In the genomic region with DNA sequence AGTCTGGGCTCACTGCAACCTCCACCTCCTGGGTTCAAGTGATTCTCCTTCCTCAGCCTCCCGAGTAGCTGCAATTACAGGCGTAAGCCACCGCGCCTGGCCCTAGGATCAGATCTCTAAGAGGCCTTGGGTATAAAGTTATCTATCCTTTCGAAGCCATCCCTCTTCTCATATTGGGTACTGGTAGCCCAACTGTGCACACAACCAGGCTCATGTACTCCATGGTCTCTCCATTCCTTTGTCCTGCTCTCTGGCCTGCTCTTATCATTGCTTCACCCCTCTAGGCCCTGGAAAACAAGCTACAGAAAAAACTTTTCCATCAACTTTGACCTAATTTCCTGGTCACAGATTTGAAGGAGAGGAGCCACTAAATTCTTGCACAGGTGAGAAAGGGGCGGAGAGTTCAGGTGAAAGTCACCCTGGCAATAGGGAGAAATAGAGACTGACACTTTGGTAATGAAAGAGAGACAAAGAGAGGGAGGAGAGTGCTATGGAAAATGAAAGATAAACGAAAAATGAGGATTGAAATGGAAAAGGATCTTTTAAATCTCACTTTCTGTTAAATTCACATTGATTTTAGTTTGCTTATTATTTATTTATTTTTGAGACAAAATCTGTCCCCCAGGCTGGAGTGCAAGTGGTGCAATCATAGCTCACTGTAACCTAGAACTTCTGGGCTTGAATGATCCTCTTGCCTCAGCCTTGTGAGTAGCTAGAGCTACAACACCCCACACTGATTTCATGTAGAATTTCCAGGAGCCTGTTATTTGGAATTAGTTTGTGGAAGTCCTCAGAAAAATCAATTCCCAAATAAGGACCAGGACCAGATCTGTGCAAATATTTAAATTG, we compare ENCODE assay signal across 7 cellular contexts. TPM values are rescaled to one million over a fixed set of nuclear protein-coding genes. Genes with fewer than 3 reads are reported as not detected.
DNase-seq lines count a peak whose midpoint lies in the region; ATAC-seq and TF ChIP-seq lines count a peak whose summit lies in the region.

No MANE protein-coding gene starts in this region.

- H3K4me1 ChIP-seq in smooth muscle cell (ENCODE audit: low read depth) = peaks cover 26% of the 10 kb centered on the region

- no peak overlapping the region for H2AFZ ChIP-seq in smooth muscle cell (ENCODE audit: low read depth)

- H4K20me1 ChIP-seq in smooth muscle cell (ENCODE audit: low read depth) = peaks cover 46% of the 10 kb centered on the region

- H3K27me3 ChIP-seq in WERI-Rb-1 (ENCODE audit: insufficient read depth, low read depth, severe bottlenecking) = no peaks in the 10 kb centered on the region
- no peaks in the 10 kb centered on the region for H3K27me3 ChIP-seq in smooth muscle cell (ENCODE audit: low read depth)

- ATAC-seq in left ventricle myocardium superior (peak; percentile 17), SK-N-SH treated with all-trans-retinoic acid at 6 μM for 48 hours (no peak), GM18870 (IDR thresholded peaks at IDR 0.05; ENCODE audit: unreplicated experiment) (no peak), GM19035 (IDR thresholded peaks at IDR 0.05; ENCODE audit: unreplicated experiment) (no peak)

- intact Hi-C loops in left ventricle myocardium superior (cut with micrococcal nuclease) = no loop called here

- no peak overlapping the region for H3K9ac ChIP-seq in smooth muscle cell (ENCODE audit: low read depth)

- TF ChIP-seq CTCF in WERI-Rb-1 (IDR thresholded peaks at IDR 0.05; ENCODE audit: low read depth, low read length) (0 out of 2 replicates have a peak, but pooled peaks have one; percentile 2), smooth muscle cell (IDR thresholded peaks at IDR 0.05; ENCODE audit: borderline replicate concordance, insufficient read depth, poor library complexity, severe bottlenecking) (no peak)

- DNase-seq in M059J (ENCODE audit: low read depth) (peak; percentile 53), WERI-Rb-1 (no peak), left ventricle myocardium superior (peak; percentile 64), smooth muscle cell (lab: John Stamatoyannopoulos, UW; ENCODE audit: unreplicated experiment) (no peak)

- peaks cover 31% of the 10 kb centered on the region for H3F3A ChIP-seq in smooth muscle cell (ENCODE audit: low read depth)

- H3K4me3 ChIP-seq in WERI-Rb-1 (ENCODE audit: low read depth, low read length) (no peak overlapping the region), smooth muscle cell (no peak overlapping the region)

- H3K36me3 ChIP-seq in WERI-Rb-1 = peaks cover 33% of the 10 kb centered on the region
- no peaks in the 10 kb centered on the region for H3K36me3 ChIP-seq in smooth muscle cell (ENCODE audit: low read depth)

- peaks cover 32% of the 10 kb centered on the region for H3K79me2 ChIP-seq in smooth muscle cell (ENCODE audit: low read depth)

- 91% methylated on average over 7 of the region's 7 CpGs for WGBS in smooth muscle cell (ENCODE audit: low lambda C conversion rate)

- H3K9me3 ChIP-seq in WERI-Rb-1 (ENCODE audit: severe bottlenecking) (no peaks in the 10 kb centered on the region), smooth muscle cell (replicated peaks; ENCODE audit: low read depth) (no peaks in the 10 kb centered on the region)

- H3K27ac ChIP-seq in WERI-Rb-1 = no peak overlapping the region
- peak overlapping the region; percentile 44 for H3K27ac ChIP-seq in smooth muscle cell (ENCODE audit: low read depth)

- H3K4me2 ChIP-seq in smooth muscle cell = no peak overlapping the region

TF ChIP-seq in SK-N-SH treated with all-trans-retinoic acid at 6 μM for 48 hours, 23 proteins besides CTCF, POLR2A, EP300 and RAD21:
- TF ChIP-seq OSR1 (CRISPR knock-in tag; IDR thresholded peaks at IDR 0.05) = no peak
- TF ChIP-seq ARNTL (CRISPR knock-in tag; IDR thresholded peaks at IDR 0.05; ENCODE audit: borderline replicate concordance, low read depth) = no peak
- no peak for TF ChIP-seq ZFP3 (CRISPR knock-in tag; IDR thresholded peaks at IDR 0.05)
- no peak for TF ChIP-seq TSHZ2 (CRISPR knock-in tag; IDR thresholded peaks at IDR 0.05)

RNA-seq across cellular contexts. Expression of gene TXNIP, which starts 5.9 kb away (rescaled TPM):
- 651 and 749 TPM in 2 replicates for total RNA-seq in M059J (2014; rRNA removed; shearing (Covaris generic))
- total RNA-seq in left ventricle myocardium superior (954 TPM), smooth muscle cell (365 and 384 TPM in 2 replicates)
- polyA plus RNA-seq in smooth muscle cell = 197 and 206 TPM in 2 replicates

RNA-seq across cellular contexts. Expression of gene POLR3GL, which starts 26.0 kb away (rescaled TPM):
- total RNA-seq in M059J (2014; rRNA removed; shearing (Covaris generic)) = 23.1 and 28.9 TPM in 2 replicates
- total RNA-seq in left ventricle myocardium superior (44.0 TPM), smooth muscle cell (17.7 and 22.2 TPM in 2 replicates)
- 26.4 and 33.6 TPM in 2 replicates for polyA plus RNA-seq in smooth muscle cell

RNA-seq across cellular contexts. Expression of gene ANKRD34A, which starts 26.1 kb away (rescaled TPM):
- 0.59 and 1.7 TPM in 2 replicates for total RNA-seq in M059J (2014; rRNA removed; shearing (Covaris generic))
- total RNA-seq in left ventricle myocardium superior (0.52 TPM), smooth muscle cell (0.36 and 0.49 TPM in 2 replicates)
- 1.3 and 2.4 TPM in 2 replicates for polyA plus RNA-seq in smooth muscle cell

RNA-seq across cellular contexts. Expression of gene HJV, which starts 31.1 kb away (rescaled TPM):
- total RNA-seq in M059J (2014; rRNA removed; shearing (Covaris generic)) = not detected in 2 replicates
- total RNA-seq in left ventricle myocardium superior (71.9 TPM), smooth muscle cell (not detected in 2 replicates)
- polyA plus RNA-seq in smooth muscle cell = not detected in 2 replicates

RNA-seq across cellular contexts. Expression of gene LIX1L, which starts 32.7 kb away (rescaled TPM):
- 24.7 and 39.2 TPM in 2 replicates for total RNA-seq in M059J (2014; rRNA removed; shearing (Covaris generic))
- total RNA-seq in left ventricle myocardium superior (25.2 TPM), smooth muscle cell (23.2 and 32.7 TPM in 2 replicates)
- polyA plus RNA-seq in smooth muscle cell = 26.2 and 31.1 TPM in 2 replicates

Comparison
In these comparisons a context has a peak if more than half of its experiments do, and no peak if none do; other contexts are left out.
1. DNase-seq: peak in M059J (single experiment) and left ventricle myocardium superior (single experiment); none in WERI-Rb-1 (single experiment) and smooth muscle cell (single experiment).